Comparison of ENCODE assay signal across 8 cellular contexts in genomic region chr15:73996939-73997338, GRCh38. TPM values are rescaled to one million over a fixed set of nuclear protein-coding genes. Genes with fewer than 3 reads are reported as not detected.
A peak's percentile ranks its signal among the peaks of the same experiment; 100 is the strongest.
DNase-seq lines count a peak whose midpoint lies in the region; ATAC-seq, FAIRE-seq and TF ChIP-seq lines count a peak whose summit lies in the region.

No MANE protein-coding gene starts in this region.

- FAIRE-seq in GM12878 (lab: Jason Lieb, UNC): no peak

- peak overlapping the region; percentile 92 for H3K27ac ChIP-seq in GM12878 (ENCODE audit: control insufficient read depth, insufficient read depth)

- 0% methylated on average over 5 of the region's 5 CpGs for WGBS in GM12878 (ENCODE audit: insufficient coverage, insufficient replicate concordance, low lambda C conversion rate, missing lambda C conversion rate)

- SMC1A ChIA-PET in GM12878 (lab: Charles Lee; ENCODE audit: uncharacterized antibody, unreplicated experiment): interaction anchor here (0.7 to 5.3 kb wide), 4 partner anchors 11 to 25 kb away, joined by 3 to 28 read pairs (median 4); no protein-coding TSS in a partner anchor

- no peaks in the 10 kb centered on the region for H3K27me3 ChIP-seq in GM12878 (replicated peaks in 1 of 2; ENCODE audit: control insufficient read depth in 2 of 2, insufficient read depth in 2 of 2, low read length in 1 of 2)

- H3K4me1 ChIP-seq in GM12878 (ENCODE audit: control insufficient read depth, insufficient read depth, low read length): peaks cover 19% of the 10 kb centered on the region

- RAD21 ChIA-PET in GM12878 (lab: Charles Lee; ENCODE audit: unreplicated experiment): interaction anchor here (0.8 to 1.3 kb wide), 4 partner anchors 9 to 1524 kb away, joined by 3 to 7 read pairs (median 6); no protein-coding TSS in a partner anchor

- TF ChIP-seq EP300 in GM12878 (IDR thresholded peaks at IDR 0.05; ENCODE audit: borderline replicate concordance in 1 of 2, control insufficient read depth in 1 of 2, low read depth in 2 of 2, low read length in 2 of 2): no peak

- H4K20me1 ChIP-seq in GM12878 (ENCODE audit: control insufficient read depth, insufficient read depth): peaks cover 13% of the 10 kb centered on the region

- peaks cover 7 to 15% of the 10 kb centered on the region in 2 experiments for H3K36me3 ChIP-seq in GM12878 (ENCODE audit: control insufficient read depth in 2 of 2, insufficient read depth in 2 of 2, low read length in 1 of 2)

- CTCF ChIA-PET in GM12878 (lab: Yijun Ruan, JAX): interaction anchor here (1.0 to 5.0 kb wide), 7 partner anchors 10 to 50 kb away, joined by 3 to 30 read pairs (median 6); no protein-coding TSS in a partner anchor

- no peak for TF ChIP-seq RAD21 in GM12878 (IDR thresholded peaks at IDR 0.05; ENCODE audit: insufficient read depth, low read depth, low read length)

- H3K4me3 ChIP-seq in GM12878: peak overlapping the region; percentile 95

- H3K79me2 ChIP-seq in GM12878 (ENCODE audit: control insufficient read depth, insufficient read depth, low read length): peaks cover 70% of the 10 kb centered on the region

- DNase-seq in EH (ENCODE audit: low read depth) (peak; percentile 71), M059J (ENCODE audit: low read depth) (peak; percentile 32), GM12878 (ENCODE audit: low read depth, low spot score) (no peak), midbrain (lab: John Stamatoyannopoulos, UW) (peak; percentile 26), T1000 (lab: John Stamatoyannopoulos, UW) (no peak)
- no peak for DNase-seq in stimulated activated CD4-positive, alpha-beta T cell treated with anti-CD3 and anti-CD28 coated beads, Interleukin-12 subunit alpha, Interleukin-12 subunit beta, amount 100 ng/mL, for 4 hours
- no peak for DNase-seq in stimulated activated CD4-positive, alpha-beta T cell treated with anti-CD3 and anti-CD28 coated beads, Interleukin-4, amount 100 ng/mL, for 24 hours

- no peak for TF ChIP-seq CTCF in GM12878 (IDR thresholded peaks at IDR 0.05 in 2 of 3, conservative IDR thresholded peaks at IDR 0.05 in 1 of 3; ENCODE audit: control insufficient read depth in 2 of 3, extremely low read depth in 1 of 3, insufficient read depth in 1 of 3, low read depth in 3 of 3, low read length in 3 of 3)

- peak overlapping the region; percentile 15; the same call in 1 of the 2 replicates for H2AFZ ChIP-seq in GM12878 (ENCODE audit: control insufficient read depth, low read depth, low read length)

- intact Hi-C loops in GM12878 (cut with micrococcal nuclease; ENCODE audit: unreplicated experiment): no loop called here

- peak overlapping the region; percentile 89 for H3K9ac ChIP-seq in GM12878 (ENCODE audit: control insufficient read depth, insufficient read depth, low read length)

- no peaks in the 10 kb centered on the region for H3K9me3 ChIP-seq in GM12878 (replicated peaks; ENCODE audit: control insufficient read depth, insufficient read depth, low read length)

- POLR2A ChIA-PET in GM12878 (lab: Charles Lee): interaction anchor here (0.7 to 1.2 kb wide), 3 partner anchors 11 to 25 kb away, joined by 3 read pairs; no protein-coding TSS in a partner anchor

- in situ Hi-C loops in GM12878 (cut with MboI): no loop called here

- BruUV-seq in GM12878 (replicated peaks; lab: Mats Ljungman, UMichigan): no TSS peak

- no peak for TF ChIP-seq POLR2A in GM12878 (IDR thresholded peaks at IDR 0.05; ENCODE audit: low read depth, low read length)

- ATAC-seq in GM12878: peak; percentile 28
- no peak for ATAC-seq in HG03521 (IDR thresholded peaks at IDR 0.05; ENCODE audit: unreplicated experiment)

- peak overlapping the region; percentile 90 for H3K4me2 ChIP-seq in GM12878 (ENCODE audit: control insufficient read depth, insufficient read depth)

TF ChIP-seq in GM12878, 131 proteins besides CTCF, POLR2A, EP300 and RAD21:
- no peak for TF ChIP-seq RB1 (IDR thresholded peaks at IDR 0.05; ENCODE audit: borderline replicate concordance)
- no peak for TF ChIP-seq MEF2A (IDR thresholded peaks at IDR 0.05; ENCODE audit: insufficient read depth, low read depth, low read length)
- TF ChIP-seq NBN (IDR thresholded peaks at IDR 0.05): 0 out of 2 replicates have a peak, but pooled peaks have one; percentile 19
- TF ChIP-seq RUNX3 (IDR thresholded peaks at IDR 0.05; ENCODE audit: low read length): peak; percentile 81
- peak; percentile 34; the same call in 1 of the 2 replicates for TF ChIP-seq RELB (IDR thresholded peaks at IDR 0.05; ENCODE audit: low read depth)
- TF ChIP-seq MLLT1 (IDR thresholded peaks at IDR 0.05): 0 out of 2 replicates have a peak, but pooled peaks have one; percentile 22
- TF ChIP-seq EED (IDR thresholded peaks at IDR 0.05; ENCODE audit: low read depth): peak; percentile 69
- peak in 1 of 2 experiments; percentile 61; a peak in 1 of 4 replicates for TF ChIP-seq IKZF2 (IDR thresholded peaks at IDR 0.05)
- TF ChIP-seq IKZF1 (conservative IDR thresholded peaks at IDR 0.05): peak; percentile 65
- no peak for TF ChIP-seq ZNF384 (IDR thresholded peaks at IDR 0.05; ENCODE audit: borderline replicate concordance, low read depth, low read length)
- no peak for TF ChIP-seq IRF4 (IDR thresholded peaks at IDR 0.05; ENCODE audit: low read depth, low read length)

RNA-seq across cellular contexts. Expression of gene PML, which starts 2.4 kb away (rescaled TPM):
- 24.5 and 74.6 TPM in 2 replicates for total RNA-seq in M059J (2014; rRNA removed; shearing (Covaris generic))
- 88.7 and 88.9 TPM in 2 replicates for total RNA-seq in GM12878 (2013; cell fraction: nucleolus; rRNA removed)
- total RNA-seq in GM12878 (2014; rRNA removed): 28.4 and 28.9 TPM in 2 replicates
- total RNA-seq in GM12878 (2014; rRNA removed; fragmentation: Illumina TruSeq; extraction: Trizol): 17.8 and 18.8 TPM in 2 replicates
- 91.5 and 95.5 TPM in 2 replicates for total RNA-seq in GM12878 (2021)
- polyA plus RNA-seq in GM12878 (2011; ENCODE audit: low read depth): 26.0 TPM
- 7.6 and 13.6 TPM in 2 replicates for polyA plus RNA-seq in GM12878 (2011; rRNA removed)
- polyA plus RNA-seq in GM12878 (2011; cell fraction: cytosol; rRNA removed): 21.8 and 24.5 TPM in 2 replicates
- 50.9 and 65.9 TPM in 2 replicates for polyA plus RNA-seq in GM12878 (2011; cell fraction: nucleus; rRNA removed)
- 58.4 and 60.6 TPM in 2 replicates for polyA plus RNA-seq in GM12878 (2012)
- polyA plus RNA-seq in GM12878 (2014; fragmentation: Illumina TruSeq; extraction: Trizol): 15.0 and 32.7 TPM in 2 replicates
- 10 to 100 TPM in 1 of 2 experiments, 1 to 10 TPM in 1; 8.5 to 14.2 TPM for polyA plus RNA-seq in GM12878 (2014; fragmentation: Nextera tagmentation; extraction: Ambion mirVana)
- polyA plus RNA-seq in GM12878 (2014; rRNA removed): 34.2 and 45.3 TPM in 2 replicates
- 10 to 100 TPM; 54.0 to 60.0 TPM for polyA plus RNA-seq in GM12878 (2016; fragmentation: Nextera tagmentation; extraction: Ambion mirVana)
- polyA minus RNA-seq in GM12878 (2011; rRNA and poly(A)+ RNA removed): 20.8 and 38.7 TPM in 2 replicates
- 30.0 and 41.2 TPM in 2 replicates for polyA minus RNA-seq in GM12878 (2011; cell fraction: cytosol; rRNA and poly(A)+ RNA removed)
- polyA minus RNA-seq in GM12878 (2011; cell fraction: nucleus; rRNA and poly(A)+ RNA removed): 18.5 and 37.6 TPM in 2 replicates

RNA-seq across cellular contexts. Expression of gene STOML1, which starts 4.8 kb away (rescaled TPM):
- total RNA-seq in M059J (2014; rRNA removed; shearing (Covaris generic)): 12.5 and 19.9 TPM in 2 replicates
- 10.3 and 11.0 TPM in 2 replicates for total RNA-seq in GM12878 (2013; cell fraction: nucleolus; rRNA removed)
- 12.0 and 12.2 TPM in 2 replicates for total RNA-seq in GM12878 (2014; rRNA removed)
- 4.6 TPM in 2 replicates for total RNA-seq in GM12878 (2014; rRNA removed; fragmentation: Illumina TruSeq; extraction: Trizol)
- total RNA-seq in GM12878 (2021): 12.1 TPM in 2 replicates
- polyA plus RNA-seq in GM12878 (2011; ENCODE audit: low read depth): 2.0 TPM
- polyA plus RNA-seq in GM12878 (2011; rRNA removed): 2.0 and 4.2 TPM in 2 replicates
- 6.4 and 9.0 TPM in 2 replicates for polyA plus RNA-seq in GM12878 (2011; cell fraction: cytosol; rRNA removed)
- polyA plus RNA-seq in GM12878 (2011; cell fraction: nucleus; rRNA removed): 9.2 and 11.5 TPM in 2 replicates
- 4.7 and 5.3 TPM in 2 replicates for polyA plus RNA-seq in GM12878 (2012)
- polyA plus RNA-seq in GM12878 (2014; fragmentation: Illumina TruSeq; extraction: Trizol): 1.7 and 3.2 TPM in 2 replicates
- under 1 TPM; 0.14 to 0.46 TPM for polyA plus RNA-seq in GM12878 (2014; fragmentation: Nextera tagmentation; extraction: Ambion mirVana)
- polyA plus RNA-seq in GM12878 (2014; rRNA removed): 12.5 and 13.6 TPM in 2 replicates
- 10 to 100 TPM; 13.2 to 13.6 TPM for polyA plus RNA-seq in GM12878 (2016; fragmentation: Nextera tagmentation; extraction: Ambion mirVana)
- 3.1 and 4.0 TPM in 2 replicates for polyA minus RNA-seq in GM12878 (2011; rRNA and poly(A)+ RNA removed)
- 1.6 and 3.1 TPM in 2 replicates for polyA minus RNA-seq in GM12878 (2011; cell fraction: cytosol; rRNA and poly(A)+ RNA removed)
- polyA minus RNA-seq in GM12878 (2011; cell fraction: nucleus; rRNA and poly(A)+ RNA removed): 3.3 and 5.1 TPM in 2 replicates

Comparison
In these comparisons a context has a peak if more than half of its experiments do, and no peak if none do; other contexts are left out.
1. DNase-seq: peak in EH (single experiment), M059J (single experiment) and midbrain (single experiment); none in GM12878 (single experiment), stimulated activated CD4-positive, alpha-beta T cell treated with anti-CD3 and anti-CD28 coated beads, Interleukin-12 subunit alpha, Interleukin-12 subunit beta, amount 100 ng/mL, for 4 hours (single experiment), stimulated activated CD4-positive, alpha-beta T cell treated with anti-CD3 and anti-CD28 coated beads, Interleukin-4, amount 100 ng/mL, for 24 hours (single experiment) and T1000 (single experiment).